1 cellular context compared by ENCODE assay signal in the genomic region with DNA sequence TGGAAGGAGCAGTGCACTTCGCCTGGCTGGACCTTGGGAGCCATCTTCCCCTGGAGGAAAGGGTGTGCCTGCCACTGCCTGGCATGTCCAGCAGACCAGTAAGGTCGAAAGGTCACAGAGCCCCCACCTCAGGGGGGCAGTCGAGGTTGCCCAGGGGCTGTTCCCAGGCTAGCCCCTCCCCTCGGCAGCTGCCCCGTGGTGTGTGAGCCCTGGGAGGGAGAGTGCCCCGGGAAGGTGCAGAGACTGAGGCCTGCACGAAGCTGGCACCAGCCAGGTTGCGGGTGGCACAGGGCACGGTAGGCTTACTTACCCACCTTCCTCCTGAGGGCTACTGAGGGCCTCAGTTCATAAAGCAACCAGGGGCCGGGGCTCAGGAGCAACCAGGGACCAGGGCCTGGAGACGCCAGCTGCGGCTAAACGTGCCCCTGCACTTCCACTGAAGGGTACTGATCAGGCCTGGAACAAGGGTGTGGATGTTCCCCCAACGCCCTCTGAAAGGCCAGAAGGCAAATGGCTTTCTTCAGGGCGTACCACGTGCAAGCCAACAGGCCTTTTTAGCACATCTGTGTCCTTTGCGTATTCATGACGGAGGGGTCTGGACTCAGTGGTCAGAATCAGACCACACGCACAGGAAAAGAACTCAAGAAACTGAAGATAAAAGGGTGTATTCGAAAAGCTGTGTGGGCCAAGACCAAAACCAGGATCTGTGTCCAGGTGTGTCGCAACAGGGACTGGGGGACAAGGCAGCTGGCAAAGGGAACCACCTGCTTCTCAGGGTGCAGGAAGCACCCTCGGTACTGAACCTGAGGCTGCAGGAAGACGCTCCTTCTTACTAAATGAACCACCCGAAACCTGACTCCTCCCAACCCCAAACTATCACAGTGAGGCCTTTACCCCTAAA.
TF ChIP-seq lines count a peak whose summit lies in the region.

No MANE protein-coding gene starts in this region.

TF ChIP-seq in HepG2, 621 proteins besides CTCF, POLR2A, EP300 and RAD21 (continued from another document and continues in another):
- TF ChIP-seq DDIT3 (CRISPR knock-in tag; IDR thresholded peaks at IDR 0.05) (no peak), ZKSCAN5 (CRISPR knock-in tag; IDR thresholded peaks at IDR 0.05) (no peak), SMC3 (IDR thresholded peaks at IDR 0.05; ENCODE audit: low read length) (no peak), NONO (IDR thresholded peaks at IDR 0.05) (no peak), NONO (CRISPR knock-in tag; conservative IDR thresholded peaks at IDR 0.05) (peak; percentile 3; the same call in 1 of the 2 replicates), SRSF4 (IDR thresholded peaks at IDR 0.05; ENCODE audit: low read depth, low read length, poor library complexity, severe bottlenecking) (no peak), ZNF3 (CRISPR knock-in tag; IDR thresholded peaks at IDR 0.05) (no peak), GATAD2A (CRISPR knock-in tag; IDR thresholded peaks at IDR 0.05) (no peak), RARA (CRISPR knock-in tag; IDR thresholded peaks at IDR 0.05) (no peak), NFE2L1 (CRISPR knock-in tag; IDR thresholded peaks at IDR 0.05; ENCODE audit: borderline replicate concordance) (0 out of 2 replicates have a peak, but pooled peaks have one; percentile 21), ZMYM4 (CRISPR knock-in tag; IDR thresholded peaks at IDR 0.05) (no peak), ZNF512B (CRISPR knock-in tag; IDR thresholded peaks at IDR 0.05; ENCODE audit: borderline replicate concordance) (no peak), GRHL1 (CRISPR knock-in tag; conservative IDR thresholded peaks at IDR 0.05) (no peak), ZBTB38 (CRISPR knock-in tag; IDR thresholded peaks at IDR 0.05) (no peak), ZNF724P (CRISPR knock-in tag; IDR thresholded peaks at IDR 0.05; ENCODE audit: borderline replicate concordance) (no peak), ZEB1 (IDR thresholded peaks at IDR 0.05; ENCODE audit: insufficient replicate concordance, low read depth) (no peak), AGO2 (optimal IDR thresholded peaks at IDR 0.05; ENCODE audit: low read depth, low read length) (peak; percentile 99), ZNF660 (CRISPR knock-in tag; IDR thresholded peaks at IDR 0.05; ENCODE audit: borderline replicate concordance, low read depth) (no peak), ZNF775 (CRISPR knock-in tag; IDR thresholded peaks at IDR 0.05; ENCODE audit: borderline replicate concordance) (no peak), RBFOX2 (IDR thresholded peaks at IDR 0.05; ENCODE audit: low read depth, low read length) (no peak), ZNF18 (CRISPR knock-in tag; IDR thresholded peaks at IDR 0.05; ENCODE audit: insufficient replicate concordance) (no peak), MIER2 (CRISPR knock-in tag; IDR thresholded peaks at IDR 0.05) (no peak), MED8 (CRISPR knock-in tag; IDR thresholded peaks at IDR 0.05; ENCODE audit: insufficient replicate concordance) (no peak), REST (IDR thresholded peaks at IDR 0.05; ENCODE audit: borderline replicate concordance in 1 of 2, low read depth in 1 of 2, low read length in 2 of 2) (no peak), POLR2AphosphoS5 (IDR thresholded peaks at IDR 0.05; ENCODE audit: low read depth, low read length) (peak; percentile 26; the same call in 1 of the 2 replicates), KDM2A (CRISPR knock-in tag; IDR thresholded peaks at IDR 0.05; ENCODE audit: borderline replicate concordance, low read depth) (no peak), PHF5A (CRISPR knock-in tag; IDR thresholded peaks at IDR 0.05; ENCODE audit: low read depth, unreplicated experiment) (no peak), TBP (CRISPR knock-in tag; IDR thresholded peaks at IDR 0.05) (no peak)
- TF ChIP-seq, protein P1, sequence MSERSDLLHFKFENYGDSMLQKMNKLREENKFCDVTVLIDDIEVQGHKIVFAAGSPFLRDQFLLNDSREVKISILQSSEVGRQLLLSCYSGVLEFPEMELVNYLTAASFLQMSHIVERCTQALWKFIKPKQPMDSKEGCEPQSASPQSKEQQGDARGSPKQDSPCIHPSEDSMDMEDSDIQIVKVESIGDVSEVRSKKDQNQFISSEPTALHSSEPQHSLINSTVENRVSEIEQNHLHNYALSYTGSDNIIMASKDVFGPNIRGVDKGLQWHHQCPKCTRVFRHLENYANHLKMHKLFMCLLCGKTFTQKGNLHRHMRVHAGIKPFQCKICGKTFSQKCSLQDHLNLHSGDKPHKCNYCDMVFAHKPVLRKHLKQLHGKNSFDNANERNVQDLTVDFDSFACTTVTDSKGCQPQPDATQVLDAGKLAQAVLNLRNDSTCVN (CRISPR knock-in tag; IDR thresholded peaks at IDR 0.05; ENCODE audit: borderline replicate concordance): no peak
- TF ChIP-seq, protein P2, sequence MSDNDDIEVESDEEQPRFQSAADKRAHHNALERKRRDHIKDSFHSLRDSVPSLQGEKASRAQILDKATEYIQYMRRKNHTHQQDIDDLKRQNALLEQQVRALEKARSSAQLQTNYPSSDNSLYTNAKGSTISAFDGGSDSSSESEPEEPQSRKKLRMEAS (IDR thresholded peaks at IDR 0.05): no peak
- TF ChIP-seq, protein P3, sequence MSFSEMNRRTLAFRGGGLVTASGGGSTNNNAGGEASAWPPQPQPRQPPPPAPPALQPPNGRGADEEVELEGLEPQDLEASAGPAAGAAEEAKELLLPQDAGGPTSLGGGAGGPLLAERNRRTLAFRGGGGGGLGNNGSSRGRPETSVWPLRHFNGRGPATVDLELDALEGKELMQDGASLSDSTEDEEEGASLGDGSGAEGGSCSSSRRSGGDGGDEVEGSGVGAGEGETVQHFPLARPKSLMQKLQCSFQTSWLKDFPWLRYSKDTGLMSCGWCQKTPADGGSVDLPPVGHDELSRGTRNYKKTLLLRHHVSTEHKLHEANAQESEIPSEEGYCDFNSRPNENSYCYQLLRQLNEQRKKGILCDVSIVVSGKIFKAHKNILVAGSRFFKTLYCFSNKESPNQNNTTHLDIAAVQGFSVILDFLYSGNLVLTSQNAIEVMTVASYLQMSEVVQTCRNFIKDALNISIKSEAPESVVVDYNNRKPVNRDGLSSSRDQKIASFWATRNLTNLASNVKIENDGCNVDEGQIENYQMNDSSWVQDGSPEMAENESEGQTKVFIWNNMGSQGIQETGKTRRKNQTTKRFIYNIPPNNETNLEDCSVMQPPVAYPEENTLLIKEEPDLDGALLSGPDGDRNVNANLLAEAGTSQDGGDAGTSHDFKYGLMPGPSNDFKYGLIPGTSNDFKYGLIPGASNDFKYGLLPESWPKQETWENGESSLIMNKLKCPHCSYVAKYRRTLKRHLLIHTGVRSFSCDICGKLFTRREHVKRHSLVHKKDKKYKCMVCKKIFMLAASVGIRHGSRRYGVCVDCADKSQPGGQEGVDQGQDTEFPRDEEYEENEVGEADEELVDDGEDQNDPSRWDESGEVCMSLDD (CRISPR knock-in tag; IDR thresholded peaks at IDR 0.05; ENCODE audit: borderline replicate concordance): no peak
- TF ChIP-seq, protein P4, sequence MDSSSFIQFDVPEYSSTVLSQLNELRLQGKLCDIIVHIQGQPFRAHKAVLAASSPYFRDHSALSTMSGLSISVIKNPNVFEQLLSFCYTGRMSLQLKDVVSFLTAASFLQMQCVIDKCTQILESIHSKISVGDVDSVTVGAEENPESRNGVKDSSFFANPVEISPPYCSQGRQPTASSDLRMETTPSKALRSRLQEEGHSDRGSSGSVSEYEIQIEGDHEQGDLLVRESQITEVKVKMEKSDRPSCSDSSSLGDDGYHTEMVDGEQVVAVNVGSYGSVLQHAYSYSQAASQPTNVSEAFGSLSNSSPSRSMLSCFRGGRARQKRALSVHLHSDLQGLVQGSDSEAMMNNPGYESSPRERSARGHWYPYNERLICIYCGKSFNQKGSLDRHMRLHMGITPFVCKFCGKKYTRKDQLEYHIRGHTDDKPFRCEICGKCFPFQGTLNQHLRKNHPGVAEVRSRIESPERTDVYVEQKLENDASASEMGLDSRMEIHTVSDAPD (CRISPR knock-in tag; IDR thresholded peaks at IDR 0.05): no peak
